21 cellular contexts compared by ENCODE assay signal in genomic region chr12:128339669-128340068, GRCh38.
"Had no signal": no experiment of that assay in that cellular context is flagged by ENCODE, and none has a peak within 500 bp of the region (broad histone marks: within the 10 kb centered on the region; RNA-seq: fewer than 3 reads in every experiment).

No MANE protein-coding gene starts in this region.

- H3K27ac ChIP-seq: cardiac muscle cell, foreskin keratinocyte, parathyroid adenoma, right lobe of liver, skin epidermis, stomach, suprapubic skin, tibial nerve had no signal

- H3K36me3 ChIP-seq: cardiac muscle cell, right lobe of liver, stomach, suprapubic skin, tibial nerve had no signal

- H3K27me3 Mint-ChIP-seq: activated CD4-positive, alpha-beta memory T cell treated with anti-CD3 and anti-CD28 coated beads, Interleukin-2, amount 10 ng/mL, durations not matched to agents 7 days and 5 days; activated CD4-positive, alpha-beta T cell treated with anti-CD3 and anti-CD28 coated beads, Interleukin-2, amount 10 ng/mL, durations not matched to agents 24 days and 14 days; memory B cell had no signal

- H3K9me3 Mint-ChIP-seq: activated T-cell treated with anti-CD3 and anti-CD28 coated beads, Interleukin-2, amount 50 U/mL, for 72 hours had no signal

- H3K9me3 ChIP-seq: right lobe of liver, suprapubic skin had no signal

- H3K79me2 ChIP-seq: parathyroid adenoma had no signal

- H3K4me3 Mint-ChIP-seq: activated CD4-positive, alpha-beta memory T cell treated with anti-CD3 and anti-CD28 coated beads, Interleukin-2, amount 10 ng/mL, durations not matched to agents 7 days and 5 days; activated CD4-positive, alpha-beta T cell treated with anti-CD3 and anti-CD28 coated beads, Interleukin-2, amount 10 ng/mL, durations not matched to agents 24 days and 14 days; activated naive CD8-positive, alpha-beta T cell treated with anti-CD3 and anti-CD28 coated beads, Interleukin-2, amount 50 U/mL, for 24 hours; activated T-cell treated with anti-CD3 and anti-CD28 coated beads, Interleukin-2, amount 50 U/mL, for 72 hours; memory B cell; naive thymus-derived CD4-positive, alpha-beta T cell; stimulated activated memory B cell treated with anti-CD40 and anti-IgM and Interleukin-4, amounts not matched to agents 10 μg/mL and 1 μg/mL and 100 μg/mL, for 72 hours had no signal

- H3K36me3 Mint-ChIP-seq: memory B cell; naive thymus-derived CD4-positive, alpha-beta T cell; stimulated activated memory B cell treated with anti-CD40 and anti-IgM and Interleukin-4, amounts not matched to agents 10 μg/mL and 1 μg/mL and 100 μg/mL, for 72 hours had no signal

- H3K4me1 Mint-ChIP-seq: activated CD4-positive, alpha-beta memory T cell treated with anti-CD3 and anti-CD28 coated beads, Interleukin-2, amount 10 ng/mL, durations not matched to agents 7 days and 5 days; activated CD4-positive, alpha-beta T cell treated with anti-CD3 and anti-CD28 coated beads, Interleukin-2, amount 10 ng/mL, durations not matched to agents 24 days and 14 days; activated naive CD8-positive, alpha-beta T cell treated with anti-CD3 and anti-CD28 coated beads, Interleukin-2, amount 50 U/mL, for 24 hours; memory B cell; naive thymus-derived CD4-positive, alpha-beta T cell; stimulated activated memory B cell treated with anti-CD40 and anti-IgM and Interleukin-4, amounts not matched to agents 10 μg/mL and 1 μg/mL and 100 μg/mL, for 72 hours had no signal

- H3K4me3 ChIP-seq: cardiac muscle cell, right lobe of liver, skin epidermis, stomach, suprapubic skin, tibial nerve had no signal

- ATAC-seq: activated naive CD8-positive, alpha-beta T cell treated with anti-CD3 and anti-CD28 coated beads, Interleukin-2, amount 50 U/mL, for 24 hours; activated T-cell treated with anti-CD3 and anti-CD28 coated beads, Interleukin-2, amount 50 U/mL, for 72 hours; foreskin keratinocyte; naive thymus-derived CD4-positive, alpha-beta T cell; right lobe of liver; stimulated activated memory B cell treated with anti-CD40 and anti-IgM and Interleukin-4, amounts not matched to agents 10 μg/mL and 1 μg/mL and 100 μg/mL, for 72 hours had no signal

- H3K4me1 ChIP-seq: foreskin keratinocyte, parathyroid adenoma, right lobe of liver, stomach had no signal

- H2AFZ ChIP-seq: parathyroid adenoma had no signal

- H3K27ac Mint-ChIP-seq: activated CD4-positive, alpha-beta memory T cell treated with anti-CD3 and anti-CD28 coated beads, Interleukin-2, amount 10 ng/mL, durations not matched to agents 7 days and 5 days; activated CD4-positive, alpha-beta T cell treated with anti-CD3 and anti-CD28 coated beads, Interleukin-2, amount 10 ng/mL, durations not matched to agents 24 days and 14 days; activated naive CD8-positive, alpha-beta T cell treated with anti-CD3 and anti-CD28 coated beads, Interleukin-2, amount 50 U/mL, for 24 hours; activated T-cell treated with anti-CD3 and anti-CD28 coated beads, Interleukin-2, amount 50 U/mL, for 72 hours; memory B cell; naive thymus-derived CD4-positive, alpha-beta T cell; stimulated activated memory B cell treated with anti-CD40 and anti-IgM and Interleukin-4, amounts not matched to agents 10 μg/mL and 1 μg/mL and 100 μg/mL, for 72 hours had no signal

- H3K9ac ChIP-seq: parathyroid adenoma had no signal

- H3K27me3 ChIP-seq: cardiac muscle cell, foreskin keratinocyte, right lobe of liver, tibial nerve had no signal

- DNase-seq: activated CD4-positive, alpha-beta memory T cell treated with anti-CD3 and anti-CD28 coated beads, Interleukin-2, amount 10 ng/mL, durations not matched to agents 7 days and 5 days; activated CD4-positive, alpha-beta T cell treated with anti-CD3 and anti-CD28 coated beads, Interleukin-2, amount 10 ng/mL, durations not matched to agents 24 days and 14 days; activated effector memory CD4-positive, alpha-beta T cell treated with Interleukin-2 at 50 U/mL for 16 hours; activated naive CD4-positive, alpha-beta T cell treated with anti-CD3 and anti-CD28 coated beads, Interleukin-2, amount 50 U/mL, for 16 hours; activated naive CD8-positive, alpha-beta T cell treated with anti-CD3 and anti-CD28 coated beads, Interleukin-2, amount 50 U/mL, for 24 hours; activated T-cell treated with anti-CD3 and anti-CD28 coated beads, Interleukin-2, amount 50 U/mL, for 72 hours; effector CD8-positive, alpha-beta T cell; foreskin keratinocyte; naive thymus-derived CD4-positive, alpha-beta T cell; nucleus accumbens; right lobe of liver; stimulated activated CD4-positive, alpha-beta T cell treated with anti-CD3 and anti-CD28 coated beads, Interleukin-2, amount 100 ng/mL, for 24 hours; stomach; T-helper 9 cell had no signal
